ENCODE assay signal across 11 cellular contexts in the genomic region with DNA sequence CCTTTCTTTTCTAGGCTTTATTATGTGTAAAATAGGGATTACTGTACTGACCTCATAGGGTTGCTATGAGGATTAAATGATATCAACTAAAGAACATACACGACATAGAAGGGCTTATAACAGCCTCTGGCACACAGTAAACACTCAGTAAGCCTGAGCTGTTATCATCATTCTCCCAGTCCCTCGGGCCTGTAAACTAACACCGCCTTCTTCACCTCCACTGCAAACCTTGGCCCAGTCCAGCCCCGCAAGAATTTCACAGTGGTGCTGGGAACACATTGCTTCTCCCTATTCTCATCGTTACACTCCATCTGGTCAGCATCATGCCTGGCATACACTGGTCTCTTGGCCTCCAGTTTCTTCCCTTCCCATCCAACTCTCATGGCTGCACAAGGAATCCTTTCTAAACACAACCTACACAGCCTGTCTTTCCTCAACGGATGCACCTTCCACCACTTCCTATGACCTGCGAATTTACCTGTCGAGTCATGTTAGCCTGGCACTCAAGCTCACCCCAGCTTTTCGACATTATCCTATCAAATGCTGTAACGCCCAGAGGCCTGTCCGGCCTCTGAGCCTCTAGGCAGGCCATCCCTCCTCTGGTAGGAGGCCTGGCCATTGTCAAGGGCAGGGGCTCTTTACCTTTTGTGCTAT.
A peak's percentile ranks its signal among the peaks of the same experiment; 100 is the strongest.
DNase-seq lines count a peak whose midpoint lies in the region; ATAC-seq and TF ChIP-seq lines count a peak whose summit lies in the region.
"Had no signal": no experiment of that assay in that cellular context is flagged by ENCODE, and none has a peak within 500 bp of the region (broad histone marks: within the 10 kb centered on the region; RNA-seq: fewer than 3 reads in every experiment).

No MANE protein-coding gene starts in this region.

- no peaks in the 10 kb centered on the region for H3K27me3 Mint-ChIP-seq in activated T-cell treated with anti-CD3 and anti-CD28 coated beads, Interleukin-2, amount 50 U/mL, for 72 hours (ENCODE audit: low read depth)
- H3K27me3 Mint-ChIP-seq in activated naive CD8-positive, alpha-beta T cell: no peaks in the 10 kb centered on the region

- H3K36me3 ChIP-seq in hepatocyte (replicated peaks; ENCODE audit: insufficient read depth, low read depth) (no peaks in the 10 kb centered on the region), suprapubic skin (no peaks in the 10 kb centered on the region)

- ATAC-seq in activated T-cell treated with anti-CD3 and anti-CD28 coated beads, Interleukin-2, amount 50 U/mL, for 72 hours (replicated peaks in 1 of 2): peak in 1 of 2 donors; percentile 10
- no peak for ATAC-seq in HG03442 (IDR thresholded peaks at IDR 0.05; ENCODE audit: unreplicated experiment)

- peaks cover 22% of the 10 kb centered on the region for H3K4me1 ChIP-seq in hepatocyte (ENCODE audit: insufficient read depth)
- H3K4me1 ChIP-seq in suprapubic skin: peaks cover 19% of the 10 kb centered on the region

- peaks cover 95% of the 10 kb centered on the region for H3K4me1 Mint-ChIP-seq in activated T-cell treated with anti-CD3 and anti-CD28 coated beads, Interleukin-2, amount 50 U/mL, for 72 hours (ENCODE audit: low read depth)
- H3K4me1 Mint-ChIP-seq in activated naive CD8-positive, alpha-beta T cell (ENCODE audit: low read depth): peaks cover 94% of the 10 kb centered on the region

- peak overlapping the region; percentile 66 for H3K27ac Mint-ChIP-seq in activated T-cell treated with anti-CD3 and anti-CD28 coated beads, Interleukin-2, amount 50 U/mL, for 72 hours
- H3K27ac Mint-ChIP-seq in activated naive CD8-positive, alpha-beta T cell: peak overlapping the region; percentile 97

- H3K36me3 Mint-ChIP-seq in activated T-cell treated with anti-CD3 and anti-CD28 coated beads, Interleukin-2, amount 50 U/mL, for 72 hours (ENCODE audit: insufficient read depth in 2 of 2): peaks cover 7 to 38% of the 10 kb centered on the region in 2 donors
- H3K36me3 Mint-ChIP-seq in activated naive CD8-positive, alpha-beta T cell: peaks cover 46% of the 10 kb centered on the region

- no peak for TF ChIP-seq POLR2A in suprapubic skin (IDR thresholded peaks at IDR 0.05)

- no peaks in the 10 kb centered on the region for H4K20me1 ChIP-seq in hepatocyte (ENCODE audit: insufficient read depth, poor library complexity, severe bottlenecking)

- in situ Hi-C loops in GM13976 (cut with MboI; ENCODE audit: low sequenced_read_pairs, unreplicated experiment): no loop called here

- H3K79me2 ChIP-seq in hepatocyte: no peaks in the 10 kb centered on the region

- no peak overlapping the region for H2AFZ ChIP-seq in hepatocyte

- DNase-seq in activated T-cell treated with anti-CD3 and anti-CD28 coated beads, Interleukin-2, amount 50 U/mL, for 72 hours: no peak
- no peak for DNase-seq in activated T-cell treated with anti-CD3 and anti-CD28 coated beads, Interleukin-2, amount 50 U/mL, for 1 hour
- DNase-seq in hepatocyte (ENCODE audit: low spot score) (peak; percentile 48), suprapubic skin (ENCODE audit: low spot score in 2 of 2) (no peak), GM13976 (ENCODE audit: low spot score) (no peak), activated gamma-delta T cell treated with Interleukin-2 at 50 U/mL for 16 hours (no peak)
- DNase-seq: activated CD8-positive, alpha-beta memory T cell treated with anti-CD3 and anti-CD28 coated beads, Interleukin-2, amount 50 U/mL, for 4 hours; Kasumi-1; stimulated activated naive CD4-positive, alpha-beta T cell had no signal

- H3K27me3 ChIP-seq in hepatocyte: no peaks in the 10 kb centered on the region
- no peaks in the 10 kb centered on the region for H3K27me3 ChIP-seq in suprapubic skin

- peak overlapping the region; percentile 84 for H3K27ac ChIP-seq in hepatocyte
- H3K27ac ChIP-seq in suprapubic skin: peak overlapping the region; percentile 7

- TF ChIP-seq EP300 in suprapubic skin (IDR thresholded peaks at IDR 0.05): no peak

- peak overlapping the region; percentile 31 for H3K4me2 ChIP-seq in hepatocyte

- TF ChIP-seq CTCF in hepatocyte (IDR thresholded peaks at IDR 0.05; ENCODE audit: poor library complexity): no peak
- no peak for TF ChIP-seq CTCF in suprapubic skin (IDR thresholded peaks at IDR 0.05)
- TF ChIP-seq CTCF in GM13976 (IDR thresholded peaks at IDR 0.05; ENCODE audit: borderline replicate concordance, control extremely low read depth, extremely low read depth, insufficient read depth, missing control alignments): no peak

- WGBS in hepatocyte (ENCODE audit: low lambda C conversion rate, missing lambda C conversion rate): 47% methylated on average over 11 of the region's 11 CpGs
- 57% methylated on average over 11 of the region's 11 CpGs for WGBS in suprapubic skin

- H3K9me3 ChIP-seq in hepatocyte (ENCODE audit: low read depth): no peaks in the 10 kb centered on the region
- no peaks in the 10 kb centered on the region for H3K9me3 ChIP-seq in suprapubic skin

- H3K9me2 ChIP-seq in hepatocyte (replicated peaks; ENCODE audit: insufficient read depth): no peaks in the 10 kb centered on the region

- no peaks in the 10 kb centered on the region for H3K9me3 Mint-ChIP-seq in activated T-cell treated with anti-CD3 and anti-CD28 coated beads, Interleukin-2, amount 50 U/mL, for 72 hours
- H3K9me3 Mint-ChIP-seq in activated naive CD8-positive, alpha-beta T cell (ENCODE audit: low read depth): peaks cover 3% of the 10 kb centered on the region

- H3K4me3 ChIP-seq in hepatocyte (no peak overlapping the region), suprapubic skin (no peak overlapping the region)

- H3K4me3 Mint-ChIP-seq in activated T-cell treated with anti-CD3 and anti-CD28 coated beads, Interleukin-2, amount 50 U/mL, for 72 hours: peak overlapping the region; percentile 50 to 60
- H3K4me3 Mint-ChIP-seq in activated naive CD8-positive, alpha-beta T cell: peak overlapping the region; percentile 65
